ENCODE assay signal across 1 cellular context in the genomic region with DNA sequence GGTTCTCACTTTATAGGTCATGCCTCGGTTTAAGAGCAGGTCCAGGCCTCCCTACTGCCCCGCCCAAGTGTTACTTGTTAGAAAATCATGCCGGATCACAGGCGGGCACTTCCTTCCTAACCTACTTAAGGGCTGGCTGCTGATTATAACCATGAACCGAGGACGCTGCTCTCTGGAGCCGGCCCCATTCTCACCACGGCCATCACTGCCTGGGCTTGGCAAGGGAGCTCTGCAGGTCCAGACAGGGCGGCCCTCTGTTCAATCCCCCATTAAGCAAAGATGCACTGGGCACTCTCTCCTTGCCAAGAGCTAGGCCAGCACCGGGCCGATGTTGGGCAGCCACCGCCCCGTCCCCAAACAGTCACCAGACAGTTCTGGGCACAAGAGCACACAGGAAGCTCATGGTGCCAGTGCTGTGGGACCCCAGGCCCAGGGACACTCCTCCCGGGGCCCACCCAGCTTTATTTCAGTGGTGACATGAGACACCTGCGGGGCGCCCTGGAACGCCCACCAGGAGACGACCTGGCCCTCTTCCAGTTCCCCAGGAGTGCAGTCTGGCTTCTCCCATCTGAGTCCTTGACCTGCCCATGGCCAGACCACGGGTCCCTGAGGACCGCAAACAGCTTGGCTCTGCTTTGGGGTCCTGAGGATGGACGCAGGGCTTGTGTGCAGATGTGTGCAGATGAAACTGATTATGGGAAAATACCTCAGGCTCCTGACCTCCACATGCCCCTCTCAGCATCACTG.
TF ChIP-seq lines count a peak whose summit lies in the region.

No MANE protein-coding gene starts in this region.

TF ChIP-seq in SK-N-SH treated with all-trans-retinoic acid at 6 μM for 48 hours, 23 proteins besides CTCF, POLR2A, EP300 and RAD21:
- TF ChIP-seq PATZ1 (CRISPR knock-in tag; IDR thresholded peaks at IDR 0.05; ENCODE audit: borderline replicate concordance) = no peak
- no peak for TF ChIP-seq ZNF8 (CRISPR knock-in tag; IDR thresholded peaks at IDR 0.05)
- no peak for TF ChIP-seq ZFP30 (CRISPR knock-in tag; IDR thresholded peaks at IDR 0.05)
- TF ChIP-seq, protein P1, sequence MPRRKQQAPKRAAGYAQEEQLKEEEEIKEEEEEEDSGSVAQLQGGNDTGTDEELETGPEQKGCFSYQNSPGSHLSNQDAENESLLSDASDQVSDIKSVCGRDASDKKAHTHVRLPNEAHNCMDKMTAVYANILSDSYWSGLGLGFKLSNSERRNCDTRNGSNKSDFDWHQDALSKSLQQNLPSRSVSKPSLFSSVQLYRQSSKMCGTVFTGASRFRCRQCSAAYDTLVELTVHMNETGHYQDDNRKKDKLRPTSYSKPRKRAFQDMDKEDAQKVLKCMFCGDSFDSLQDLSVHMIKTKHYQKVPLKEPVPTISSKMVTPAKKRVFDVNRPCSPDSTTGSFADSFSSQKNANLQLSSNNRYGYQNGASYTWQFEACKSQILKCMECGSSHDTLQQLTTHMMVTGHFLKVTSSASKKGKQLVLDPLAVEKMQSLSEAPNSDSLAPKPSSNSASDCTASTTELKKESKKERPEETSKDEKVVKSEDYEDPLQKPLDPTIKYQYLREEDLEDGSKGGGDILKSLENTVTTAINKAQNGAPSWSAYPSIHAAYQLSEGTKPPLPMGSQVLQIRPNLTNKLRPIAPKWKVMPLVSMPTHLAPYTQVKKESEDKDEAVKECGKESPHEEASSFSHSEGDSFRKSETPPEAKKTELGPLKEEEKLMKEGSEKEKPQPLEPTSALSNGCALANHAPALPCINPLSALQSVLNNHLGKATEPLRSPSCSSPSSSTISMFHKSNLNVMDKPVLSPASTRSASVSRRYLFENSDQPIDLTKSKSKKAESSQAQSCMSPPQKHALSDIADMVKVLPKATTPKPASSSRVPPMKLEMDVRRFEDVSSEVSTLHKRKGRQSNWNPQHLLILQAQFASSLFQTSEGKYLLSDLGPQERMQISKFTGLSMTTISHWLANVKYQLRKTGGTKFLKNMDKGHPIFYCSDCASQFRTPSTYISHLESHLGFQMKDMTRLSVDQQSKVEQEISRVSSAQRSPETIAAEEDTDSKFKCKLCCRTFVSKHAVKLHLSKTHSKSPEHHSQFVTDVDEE (CRISPR knock-in tag; IDR thresholded peaks at IDR 0.05) = no peak
- TF ChIP-seq RARB (CRISPR knock-in tag; IDR thresholded peaks at IDR 0.05) = no peak
- no peak for TF ChIP-seq GLIS3 (CRISPR knock-in tag; IDR thresholded peaks at IDR 0.05)
- TF ChIP-seq, protein P2, sequence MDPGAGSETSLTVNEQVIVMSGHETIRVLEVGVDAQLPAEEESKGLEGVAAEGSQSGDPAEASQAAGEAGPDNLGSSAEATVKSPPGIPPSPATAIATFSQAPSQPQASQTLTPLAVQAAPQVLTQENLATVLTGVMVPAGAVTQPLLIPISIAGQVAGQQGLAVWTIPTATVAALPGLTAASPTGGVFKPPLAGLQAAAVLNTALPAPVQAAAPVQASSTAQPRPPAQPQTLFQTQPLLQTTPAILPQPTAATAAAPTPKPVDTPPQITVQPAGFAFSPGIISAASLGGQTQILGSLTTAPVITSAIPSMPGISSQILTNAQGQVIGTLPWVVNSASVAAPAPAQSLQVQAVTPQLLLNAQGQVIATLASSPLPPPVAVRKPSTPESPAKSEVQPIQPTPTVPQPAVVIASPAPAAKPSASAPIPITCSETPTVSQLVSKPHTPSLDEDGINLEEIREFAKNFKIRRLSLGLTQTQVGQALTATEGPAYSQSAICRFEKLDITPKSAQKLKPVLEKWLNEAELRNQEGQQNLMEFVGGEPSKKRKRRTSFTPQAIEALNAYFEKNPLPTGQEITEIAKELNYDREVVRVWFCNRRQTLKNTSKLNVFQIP (CRISPR knock-in tag; IDR thresholded peaks at IDR 0.05; ENCODE audit: borderline replicate concordance, low read depth) = no peak
TF ChIP-seq in SK-N-SH treated with all-trans-retinoic acid at 6 μM for 48 hours: peak in this region for 0.
